Comparison of ENCODE assay signal across 19 cellular contexts in genomic region chr1:4529579-4530445, GRCh38.
"Had no signal": no experiment of that assay in that cellular context is flagged by ENCODE, and none has a peak within 500 bp of the region (broad histone marks: within the 10 kb centered on the region; RNA-seq: fewer than 3 reads in every experiment).

No MANE protein-coding gene starts in this region.

- H3K36me3 Mint-ChIP-seq: natural killer cell had no signal

- H3K27ac Mint-ChIP-seq: activated naive CD4-positive, alpha-beta T cell treated with anti-CD3 and anti-CD28 coated beads for 36 hours; activated T-helper 17 cell treated with anti-CD3 and anti-CD28 coated beads, Interleukin-2, amount 50 U/mL, for 72 hours; effector memory CD8-positive, alpha-beta T cell; natural killer cell; T-helper 1 cell treated with Interleukin-12 subunit alpha and Interleukin-12 subunit beta and Interleukin-4 antibody, amounts not matched to agents 30 μg/mL and 1 μg/mL, for 36 hours had no signal

- H3K4me1 ChIP-seq: gastroesophageal sphincter, psoas muscle had no signal

- H3K4me3 ChIP-seq: gastroesophageal sphincter, lung, mucosa of descending colon, psoas muscle had no signal

- ATAC-seq: activated T-helper 17 cell treated with anti-CD3 and anti-CD28 coated beads, Interleukin-2, amount 50 U/mL, for 72 hours; effector memory CD8-positive, alpha-beta T cell; gastroesophageal sphincter; mucosa of descending colon; natural killer cell; psoas muscle had no signal

- H3K4me3 Mint-ChIP-seq: activated naive CD4-positive, alpha-beta T cell treated with anti-CD3 and anti-CD28 coated beads for 36 hours; activated T-helper 17 cell treated with anti-CD3 and anti-CD28 coated beads, Interleukin-2, amount 50 U/mL, for 72 hours; effector memory CD8-positive, alpha-beta T cell; natural killer cell; T-helper 1 cell treated with Interleukin-12 subunit alpha and Interleukin-12 subunit beta and Interleukin-4 antibody, amounts not matched to agents 30 μg/mL and 1 μg/mL, for 36 hours had no signal

- H3K27ac ChIP-seq: epithelial cell of prostate, gastroesophageal sphincter, psoas muscle had no signal

- DNase-seq: activated CD4-positive, alpha-beta T cell treated with anti-CD3 and anti-CD28 coated beads, Interleukin-2, amount 50 U/mL, for 1 hour; activated CD4-positive, CD25-positive, alpha-beta regulatory T cell; activated naive CD4-positive, alpha-beta T cell treated with anti-CD3 and anti-CD28 coated beads for 36 hours; activated T-cell treated with anti-CD3 and anti-CD28 coated beads for 4 hours; central memory CD4-positive, alpha-beta T cell; effector memory CD8-positive, alpha-beta T cell; hippocampal formation; mucosa of descending colon; natural killer cell; occipital lobe; psoas muscle; stimulated activated CD4-positive, alpha-beta T cell treated with anti-CD3 and anti-CD28 coated beads, Interleukin-12 subunit alpha, Interleukin-12 subunit beta, amount 100 ng/mL, for 4 hours; stimulated activated naive CD4-positive, alpha-beta T cell; trophoblast cell had no signal

- H3K4me1 Mint-ChIP-seq: activated T-helper 17 cell treated with anti-CD3 and anti-CD28 coated beads, Interleukin-2, amount 50 U/mL, for 72 hours; natural killer cell had no signal

- H3K9me3 Mint-ChIP-seq: activated T-helper 17 cell treated with anti-CD3 and anti-CD28 coated beads, Interleukin-2, amount 50 U/mL, for 72 hours; effector memory CD8-positive, alpha-beta T cell; natural killer cell; T-helper 1 cell treated with Interleukin-12 subunit alpha and Interleukin-12 subunit beta and Interleukin-4 antibody, amounts not matched to agents 30 μg/mL and 1 μg/mL, for 36 hours had no signal

- H3K9me3 ChIP-seq: gastroesophageal sphincter, mucosa of descending colon, psoas muscle had no signal
